15 cellular contexts compared by ENCODE assay signal in genomic region chr3:32842531-32842931, GRCh38. TPM values are rescaled to one million over a fixed set of nuclear protein-coding genes. Genes with fewer than 3 reads are reported as not detected.
DNase-seq lines count a peak whose midpoint lies in the region; ATAC-seq and TF ChIP-seq lines count a peak whose summit lies in the region.
"Had no signal": no experiment of that assay in that cellular context is flagged by ENCODE, and none has a peak within 500 bp of the region (broad histone marks: within the 10 kb centered on the region; RNA-seq: fewer than 3 reads in every experiment).

No MANE protein-coding gene starts in this region.

- DNase-seq in EH (ENCODE audit: low read depth) (peak; percentile 7), H7 (no peak), PC-3 (peak; percentile 11), left colon (peak in 1 of 2 donors; percentile 22), T-helper 17 cell (no peak), head of caudate nucleus (no peak), GM13976 (ENCODE audit: low spot score) (no peak)
- no peak for DNase-seq in stimulated activated CD4-positive, alpha-beta T cell treated with anti-CD3 and anti-CD28 coated beads, Interleukin-4, amount 100 ng/mL, for 1 hour
- DNase-seq: activated CD4-positive, alpha-beta memory T cell treated with anti-CD3 and anti-CD28 coated beads for 36 hours; activated naive CD8-positive, alpha-beta T cell treated with anti-CD3 and anti-CD28 coated beads, Interleukin-2, amount 50 U/mL, for 24 hours; dorsolateral prefrontal cortex; glutamatergic neuron; mammary epithelial cell had no signal

- TF ChIP-seq CTCF in PC-3 (conservative IDR thresholded peaks at IDR 0.05; ENCODE audit: low read depth, low read length) (no peak), GM13976 (IDR thresholded peaks at IDR 0.05; ENCODE audit: borderline replicate concordance, control extremely low read depth, extremely low read depth, insufficient read depth, missing control alignments) (no peak)

- peak overlapping the region; percentile 43 for H3K9ac ChIP-seq in PC-3 (ENCODE audit: low read length)

- H3K27me3 ChIP-seq in H7 (ENCODE audit: control insufficient read depth, insufficient read depth, low read length) (no peaks in the 10 kb centered on the region), PC-3 (ENCODE audit: low read length) (no peaks in the 10 kb centered on the region)

- H3K4me1 ChIP-seq in PC-3 (ENCODE audit: insufficient read depth, low read length) = peaks cover 27% of the 10 kb centered on the region

- H2AFZ ChIP-seq in PC-3 (ENCODE audit: low read length) = peak overlapping the region; percentile 66

- H3K9me3 ChIP-seq in PC-3 (ENCODE audit: low read length) (no peaks in the 10 kb centered on the region), T-helper 17 cell (ENCODE audit: control insufficient read depth, low read length, poor library complexity, severe bottlenecking) (no peaks in the 10 kb centered on the region)

- 0 out of 2 replicates have a peak overlapping the region, but pooled peaks have one; percentile 3 for H3K4me3 ChIP-seq in H7 (ENCODE audit: insufficient read depth, low read depth, low read length)
- H3K4me3 ChIP-seq in PC-3 (ENCODE audit: low read length) = no peak overlapping the region
- H3K4me3 ChIP-seq: dorsolateral prefrontal cortex had no signal

- BruUV-seq in PC-3 (replicated peaks; lab: Mats Ljungman, UMichigan) = no TSS peak

- H3K36me3 ChIP-seq in H7 (replicated peaks; ENCODE audit: control insufficient read depth, insufficient read depth, low read length) = peaks cover 1% of the 10 kb centered on the region; the same call in 1 of the 2 replicates
- no peaks in the 10 kb centered on the region for H3K36me3 ChIP-seq in PC-3 (ENCODE audit: low read depth, low read length)

- H3K36me3 Mint-ChIP-seq in T-helper 17 cell (ENCODE audit: low read depth) = no peaks in the 10 kb centered on the region
- H3K36me3 Mint-ChIP-seq: activated CD4-positive, alpha-beta memory T cell treated with anti-CD3 and anti-CD28 coated beads for 36 hours had no signal

- POLR2A ChIA-PET in PC-3 (lab: Charles Lee; ENCODE audit: unreplicated experiment) = interaction anchor here (0.6 to 0.7 kb wide), 2 partner anchors 28 to 30 kb away, joined by 4 read pairs; no protein-coding TSS in a partner anchor

- intact Hi-C loops in PC-3 (cut with micrococcal nuclease) = loop anchor here (1.0 to 2.0 kb wide), 4 partner anchors 34 to 61 kb away; no protein-coding TSS in a partner anchor
- intact Hi-C loops in left colon (cut with DNase I, micrococcal nuclease) = no loop called here
- intact Hi-C loops in head of caudate nucleus (cut with DNase I) = no loop called here

- peaks cover 7% of the 10 kb centered on the region for H3F3A ChIP-seq in PC-3 (ENCODE audit: low read length, unreplicated experiment)

- H3K4me1 Mint-ChIP-seq in T-helper 17 cell = peaks cover 6% of the 10 kb centered on the region

- H3K27ac ChIP-seq in PC-3 (ENCODE audit: low read length) = peak overlapping the region; percentile 91
- H3K27ac ChIP-seq: C4-2B, dorsolateral prefrontal cortex had no signal

- CTCF ChIA-PET in PC-3 (lab: Charles Lee) = interaction anchor here (1.0 kb wide), 1 partner anchor 60 kb away, joined by 8 read pairs; no protein-coding TSS in a partner anchor

- no peaks in the 10 kb centered on the region for H3K9me2 ChIP-seq in PC-3 (replicated peaks; ENCODE audit: low read length)

- ATAC-seq in PC-3 (peak; percentile 31), left colon (peak; percentile 50), T-helper 17 cell (no peak)
- ATAC-seq: activated naive CD8-positive, alpha-beta T cell treated with anti-CD3 and anti-CD28 coated beads, Interleukin-2, amount 50 U/mL, for 24 hours had no signal

- H3K27me3 Mint-ChIP-seq in T-helper 17 cell = peaks cover 11% of the 10 kb centered on the region
- H3K27me3 Mint-ChIP-seq: activated CD4-positive, alpha-beta memory T cell treated with anti-CD3 and anti-CD28 coated beads for 36 hours; activated naive CD8-positive, alpha-beta T cell treated with anti-CD3 and anti-CD28 coated beads, Interleukin-2, amount 50 U/mL, for 24 hours had no signal

- in situ Hi-C loops in GM13976 (cut with MboI; ENCODE audit: low sequenced_read_pairs, unreplicated experiment) = no loop called here

- H3K4me2 ChIP-seq in PC-3 (ENCODE audit: low read length) = peak overlapping the region; percentile 68

- no peaks in the 10 kb centered on the region for H3K79me2 ChIP-seq in PC-3 (ENCODE audit: low read length)

- no peak overlapping the region for H3K27ac Mint-ChIP-seq in T-helper 17 cell
- H3K27ac Mint-ChIP-seq: activated CD4-positive, alpha-beta memory T cell treated with anti-CD3 and anti-CD28 coated beads for 36 hours; activated naive CD8-positive, alpha-beta T cell treated with anti-CD3 and anti-CD28 coated beads, Interleukin-2, amount 50 U/mL, for 24 hours had no signal

- no peak overlapping the region for H3K4me3 Mint-ChIP-seq in T-helper 17 cell
- H3K4me3 Mint-ChIP-seq: activated CD4-positive, alpha-beta memory T cell treated with anti-CD3 and anti-CD28 coated beads for 36 hours; activated naive CD8-positive, alpha-beta T cell treated with anti-CD3 and anti-CD28 coated beads, Interleukin-2, amount 50 U/mL, for 24 hours had no signal

- H4K20me1 ChIP-seq in PC-3 (ENCODE audit: low read length) = no peaks in the 10 kb centered on the region

RNA-seq across cellular contexts. Expression of gene TRIM71, which starts 24.7 kb away (rescaled TPM):
- total RNA-seq in H7 (2014; rRNA removed; shearing (Covaris generic)) = 105 and 151 TPM in 2 replicates
- 0.11 and 0.17 TPM in 2 replicates for total RNA-seq in PC-3 (2014; rRNA removed)
- total RNA-seq in left colon = not detected
- total RNA-seq in T-helper 17 cell = under 1 TPM in 1 of 2 donors, not detected in 1; 0.03 TPM
- total RNA-seq: NCI-H460 had no signal

Comparison
In these comparisons a context has a peak if more than half of its experiments do, and no peak if none do; other contexts are left out.
1. DNase-seq: peak in EH (single experiment) and PC-3 (single experiment); none in H7 (single experiment), T-helper 17 cell (0 of 3), head of caudate nucleus (0 of 42), GM13976 (single experiment) and stimulated activated CD4-positive, alpha-beta T cell treated with anti-CD3 and anti-CD28 coated beads, Interleukin-4, amount 100 ng/mL, for 1 hour (single experiment).
2. RNA of gene TRIM71, which starts 24.7 kb away (total RNA-seq): 105 to 151 TPM in H7; 0.11 to 0.17 TPM in PC-3, 0.03 TPM in T-helper 17 cell and not detected in left colon; every median in the first group is over 10 times any median in the second.